1 cellular context compared by ENCODE assay signal in genomic region chr12:112148031-112148513, GRCh38.
TF ChIP-seq lines count a peak whose summit lies in the region.

No MANE protein-coding gene starts in this region.

TF ChIP-seq in H1, 55 proteins besides CTCF, POLR2A, EP300 and RAD21:
- no peak for TF ChIP-seq HDAC6 (IDR thresholded peaks at IDR 0.05; ENCODE audit: low read depth, low read length)
